In the genomic region with DNA sequence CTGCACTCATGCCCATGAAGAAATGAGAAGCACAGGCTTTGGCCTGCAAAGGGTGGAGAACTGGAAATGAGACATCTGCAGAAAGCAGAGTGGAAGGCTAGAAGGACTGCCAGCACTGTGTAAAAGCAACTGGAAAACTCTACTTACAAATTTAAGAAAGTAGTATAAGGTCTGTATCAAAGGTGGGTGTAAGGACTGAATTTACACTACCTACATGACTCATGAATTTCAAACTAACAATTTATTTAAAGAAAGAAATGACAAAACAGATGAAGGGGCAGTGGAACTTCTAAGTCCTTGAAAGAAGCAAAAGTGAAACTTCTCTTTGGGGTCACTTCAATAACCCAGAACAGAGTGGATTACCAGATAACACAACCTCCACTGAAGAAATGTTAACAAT, we compare ENCODE assay signal across 1 cellular context.
TF ChIP-seq lines count a peak whose summit lies in the region.

No MANE protein-coding gene starts in this region.

TF ChIP-seq in IMR-90, 13 proteins besides CTCF, POLR2A, EP300 and RAD21 (continued from another document):
- TF ChIP-seq BHLHE40 (IDR thresholded peaks at IDR 0.05; ENCODE audit: low read depth, low read length): no peak
- no peak for TF ChIP-seq FOS (IDR thresholded peaks at IDR 0.05; ENCODE audit: low read depth, low read length)
- TF ChIP-seq MXI1 (IDR thresholded peaks at IDR 0.05; ENCODE audit: borderline replicate concordance, low read depth, low read length): no peak
- TF ChIP-seq CEBPB (IDR thresholded peaks at IDR 0.05; ENCODE audit: low read depth, low read length): no peak
- TF ChIP-seq USF2 (IDR thresholded peaks at IDR 0.05; ENCODE audit: low read depth, low read length): no peak
- TF ChIP-seq, protein P1, sequence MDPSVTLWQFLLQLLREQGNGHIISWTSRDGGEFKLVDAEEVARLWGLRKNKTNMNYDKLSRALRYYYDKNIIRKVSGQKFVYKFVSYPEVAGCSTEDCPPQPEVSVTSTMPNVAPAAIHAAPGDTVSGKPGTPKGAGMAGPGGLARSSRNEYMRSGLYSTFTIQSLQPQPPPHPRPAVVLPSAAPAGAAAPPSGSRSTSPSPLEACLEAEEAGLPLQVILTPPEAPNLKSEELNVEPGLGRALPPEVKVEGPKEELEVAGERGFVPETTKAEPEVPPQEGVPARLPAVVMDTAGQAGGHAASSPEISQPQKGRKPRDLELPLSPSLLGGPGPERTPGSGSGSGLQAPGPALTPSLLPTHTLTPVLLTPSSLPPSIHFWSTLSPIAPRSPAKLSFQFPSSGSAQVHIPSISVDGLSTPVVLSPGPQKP (IDR thresholded peaks at IDR 0.05; ENCODE audit: borderline replicate concordance, low read depth, low read length): no peak
